ENCODE assay signal across 14 cellular contexts in the genomic region with DNA sequence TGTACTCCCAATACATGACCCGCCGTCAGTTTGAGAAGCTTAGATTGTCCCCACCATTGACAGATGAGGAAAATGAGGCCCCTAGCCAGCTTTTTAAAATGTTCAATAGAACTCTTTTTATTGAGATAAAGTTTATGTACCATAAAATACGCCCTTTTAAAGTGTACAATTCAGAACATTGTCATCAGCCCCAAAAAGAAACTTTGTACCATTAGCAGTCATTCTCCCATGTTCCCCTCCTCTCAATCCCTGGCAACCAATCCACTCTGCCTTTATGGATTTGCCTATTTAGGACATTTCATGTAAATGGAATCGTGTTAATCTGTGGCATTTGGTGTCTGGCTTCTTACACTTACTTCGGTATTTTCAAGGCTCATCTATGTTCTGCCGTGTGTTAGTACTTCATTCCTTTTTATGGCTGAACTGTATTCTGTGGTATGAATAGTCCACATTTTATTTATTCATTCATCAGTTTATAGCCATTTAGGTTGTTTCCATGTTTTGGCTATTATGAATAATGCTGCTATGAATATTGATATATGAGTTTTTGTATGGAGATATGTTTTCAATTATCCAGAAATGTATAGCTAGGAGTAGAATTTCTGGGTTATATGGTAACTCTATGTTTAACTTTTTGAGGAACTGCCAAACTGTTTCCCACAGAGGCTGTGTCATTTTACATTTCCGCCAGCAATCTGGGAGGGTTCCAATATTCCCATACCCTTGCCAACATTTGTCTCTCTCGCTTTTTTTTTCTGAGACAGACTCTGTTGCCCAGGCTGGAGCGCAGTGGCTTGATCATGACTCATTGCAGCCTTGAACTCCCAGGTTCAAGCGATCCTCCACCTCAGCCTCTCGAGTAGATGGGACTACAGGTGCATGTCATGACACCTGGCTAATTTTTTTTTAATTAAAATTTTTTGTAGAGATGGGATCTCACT. TPM values are rescaled to one million over a fixed set of nuclear protein-coding genes. Genes with fewer than 3 reads are reported as not detected.
A peak's percentile ranks its signal among the peaks of the same experiment; 100 is the strongest.
DNase-seq lines count a peak whose midpoint lies in the region; ATAC-seq, FAIRE-seq and TF ChIP-seq lines count a peak whose summit lies in the region.
"Had no signal": no experiment of that assay in that cellular context is flagged by ENCODE, and none has a peak within 500 bp of the region (broad histone marks: within the 10 kb centered on the region; RNA-seq: fewer than 3 reads in every experiment).

No MANE protein-coding gene starts in this region.

- H3K27me3 ChIP-seq in astrocyte (ENCODE audit: insufficient read depth, low read length) (no peaks in the 10 kb centered on the region), HAP-1 (ENCODE audit: low read depth) (no peaks in the 10 kb centered on the region)

- no peak overlapping the region for H3K4me3 ChIP-seq in astrocyte (ENCODE audit: insufficient read depth, low read depth, low read length)
- H3K4me3 ChIP-seq in foreskin fibroblast (ENCODE audit: low read depth in 1 of 2, low read length in 2 of 2): no peak overlapping the region
- no peak overlapping the region for H3K4me3 ChIP-seq in HAP-1

- FAIRE-seq in astrocyte (lab: Jason Lieb, UNC): peak; percentile 67
- no peak for FAIRE-seq in urothelium cell line (lab: Jason Lieb, UNC)
- FAIRE-seq: keratinocyte had no signal

- no peak overlapping the region for H3K4me3 Mint-ChIP-seq in activated naive CD4-positive, alpha-beta T cell treated with anti-CD3 and anti-CD28 coated beads, Interleukin-2, amount 50 U/mL, for 24 hours
- no peak overlapping the region for H3K4me3 Mint-ChIP-seq in astrocyte (ENCODE audit: unreplicated experiment)
- H3K4me3 Mint-ChIP-seq: natural killer cell had no signal

- in situ Hi-C loops in HAP-1 (cut with MboI; ENCODE audit: low sequenced_read_pairs): loop anchor here (25.0 kb wide), 3 partner anchors 453 to 903 kb away; a partner anchor contains a TSS

- H3K9me3 Mint-ChIP-seq in activated naive CD4-positive, alpha-beta T cell treated with anti-CD3 and anti-CD28 coated beads, Interleukin-2, amount 50 U/mL, for 24 hours: peaks cover 5% of the 10 kb centered on the region
- H3K9me3 Mint-ChIP-seq in activated naive CD4-positive, alpha-beta T cell treated with anti-CD3 and anti-CD28 coated beads, Interleukin-2, amount 50 U/mL, for 72 hours: peaks cover 7 to 9% of the 10 kb centered on the region in 2 donors
- H3K9me3 Mint-ChIP-seq in astrocyte (ENCODE audit: unreplicated experiment): peaks cover 3% of the 10 kb centered on the region
- H3K9me3 Mint-ChIP-seq: natural killer cell had no signal

- H3K27me3 Mint-ChIP-seq in activated naive CD4-positive, alpha-beta T cell treated with anti-CD3 and anti-CD28 coated beads, Interleukin-2, amount 50 U/mL, for 24 hours: no peaks in the 10 kb centered on the region
- H3K27me3 Mint-ChIP-seq in astrocyte (ENCODE audit: low read depth, unreplicated experiment): peaks cover 4% of the 10 kb centered on the region

- no peak for DNase-seq in activated naive CD4-positive, alpha-beta T cell treated with anti-CD3 and anti-CD28 coated beads, Interleukin-2, amount 50 U/mL, for 72 hours (ENCODE audit: low spot score in 2 of 2)
- DNase-seq in astrocyte (ENCODE audit: low read depth) (peak; percentile 71), foreskin fibroblast (peak; percentile 67 to 79), urothelium cell line (ENCODE audit: low spot score) (peak; percentile 35), glomerular visceral epithelial cell (ENCODE audit: extremely low spot score) (no peak), HAP-1 (ENCODE audit: low spot score in 2 of 2) (no peak)
- DNase-seq: activated CD4-positive, alpha-beta T cell treated with anti-CD3 and anti-CD28 coated beads, Interleukin-2, amount 50 U/mL, for 1 hour; activated naive CD4-positive, alpha-beta T cell; natural killer cell; NCI-H524 treated with DMSO at 0.1 percent for 48 hours; stimulated activated CD8-positive, alpha-beta memory T cell treated with anti-CD3 and anti-CD28 coated beads, Interleukin-4, amount 100 ng/mL, for 48 hours had no signal

- ATAC-seq in activated naive CD4-positive, alpha-beta T cell treated with anti-CD3 and anti-CD28 coated beads, Interleukin-2, amount 50 U/mL, for 72 hours: no peak
- no peak for ATAC-seq in GM19324 (IDR thresholded peaks at IDR 0.05; ENCODE audit: low FRiP score, unreplicated experiment)
- ATAC-seq: natural killer cell had no signal

- TF ChIP-seq CTCF in astrocyte (IDR thresholded peaks at IDR 0.05; ENCODE audit: insufficient read depth, low read depth, low read length) (no peak), foreskin fibroblast (IDR thresholded peaks at IDR 0.05; ENCODE audit: low read depth, low read length) (no peak)

- no peak overlapping the region for H2AFZ ChIP-seq in astrocyte (ENCODE audit: low read depth, low read length)

- H3K27ac Mint-ChIP-seq in activated naive CD4-positive, alpha-beta T cell treated with anti-CD3 and anti-CD28 coated beads, Interleukin-2, amount 50 U/mL, for 24 hours: peak overlapping the region; percentile 14
- no peak overlapping the region for H3K27ac Mint-ChIP-seq in activated naive CD4-positive, alpha-beta T cell treated with anti-CD3 and anti-CD28 coated beads, Interleukin-2, amount 50 U/mL, for 72 hours
- no peak overlapping the region for H3K27ac Mint-ChIP-seq in astrocyte (ENCODE audit: unreplicated experiment)
- H3K27ac Mint-ChIP-seq: natural killer cell had no signal

- no peaks in the 10 kb centered on the region for H4K20me1 ChIP-seq in astrocyte (ENCODE audit: insufficient read depth, low read length)

- H3K4me1 ChIP-seq in astrocyte (ENCODE audit: insufficient read depth, low read length) (no peaks in the 10 kb centered on the region), HAP-1 (no peaks in the 10 kb centered on the region)

- H3K4me1 Mint-ChIP-seq in activated naive CD4-positive, alpha-beta T cell treated with anti-CD3 and anti-CD28 coated beads, Interleukin-2, amount 50 U/mL, for 24 hours: peaks cover 17% of the 10 kb centered on the region
- H3K4me1 Mint-ChIP-seq in astrocyte (ENCODE audit: low read depth, unreplicated experiment): no peaks in the 10 kb centered on the region

- peaks cover 6% of the 10 kb centered on the region for H3K36me3 Mint-ChIP-seq in activated naive CD4-positive, alpha-beta T cell treated with anti-CD3 and anti-CD28 coated beads, Interleukin-2, amount 50 U/mL, for 24 hours
- H3K36me3 Mint-ChIP-seq in activated naive CD4-positive, alpha-beta T cell treated with anti-CD3 and anti-CD28 coated beads, Interleukin-2, amount 50 U/mL, for 72 hours: peaks cover 11 to 13% of the 10 kb centered on the region in 2 donors
- peaks cover 5% of the 10 kb centered on the region for H3K36me3 Mint-ChIP-seq in astrocyte (ENCODE audit: low read depth, unreplicated experiment)
- H3K36me3 Mint-ChIP-seq: natural killer cell had no signal

- H3K9ac ChIP-seq in astrocyte (ENCODE audit: low read length): no peak overlapping the region

- no peaks in the 10 kb centered on the region for H3K36me3 ChIP-seq in astrocyte (ENCODE audit: insufficient read depth, low read length)
- H3K36me3 ChIP-seq in HAP-1 (replicated peaks): no peaks in the 10 kb centered on the region

- H3K79me2 ChIP-seq in astrocyte (ENCODE audit: insufficient read depth, low read length): no peaks in the 10 kb centered on the region

- H3K9me3 ChIP-seq in astrocyte (ENCODE audit: insufficient read depth, low read depth, low read length): no peaks in the 10 kb centered on the region
- H3K9me3 ChIP-seq in HAP-1: no peaks in the 10 kb centered on the region

- no peak overlapping the region for H3K27ac ChIP-seq in astrocyte (ENCODE audit: low read depth, low read length)

- H3K4me2 ChIP-seq in astrocyte (ENCODE audit: low read length): peak overlapping the region; percentile 3

RNA-seq across cellular contexts. Expression of a gene that starts 15.3 kb away (rescaled TPM):
- total RNA-seq in activated naive CD4-positive, alpha-beta T cell treated with anti-CD3 and anti-CD28 coated beads, Interleukin-2, amount 50 U/mL, for 72 hours: 10 to 100 TPM; 29.4 to 29.9 TPM
- total RNA-seq in astrocyte: 40.3 and 40.4 TPM in 2 replicates

Comparison
In these comparisons a context has a peak if more than half of its experiments do, and no peak if none do; other contexts are left out.
1. DNase-seq: peak in astrocyte (single experiment), foreskin fibroblast (2 of 2) and urothelium cell line (single experiment); none in activated naive CD4-positive, alpha-beta T cell treated with anti-CD3 and anti-CD28 coated beads, Interleukin-2, amount 50 U/mL, for 72 hours (0 of 2), glomerular visceral epithelial cell (single experiment) and HAP-1 (0 of 2).